Comparison of ENCODE assay signal across 1 cellular context in genomic region chr1:24233684-24234600, GRCh38.
TF ChIP-seq lines count a peak whose summit lies in the region.

No MANE protein-coding gene starts in this region.

TF ChIP-seq in HEK293, 187 proteins besides CTCF, POLR2A, EP300 and RAD21 (continued from another document):
- TF ChIP-seq ZNF2 (tag by site-specific recombination; IDR thresholded peaks at IDR 0.05) (no peak), ZNF707 (tag by site-specific recombination; IDR thresholded peaks at IDR 0.05) (no peak), ZFHX2 (tag by site-specific recombination; conservative IDR thresholded peaks at IDR 0.05) (peak; percentile 65), ZNF366 (tag by site-specific recombination; conservative IDR thresholded peaks at IDR 0.05) (no peak), EGR2 (tag by site-specific recombination; IDR thresholded peaks at IDR 0.05; ENCODE audit: low read depth) (peak; percentile 70), ZNF776 (tag by site-specific recombination; IDR thresholded peaks at IDR 0.05; ENCODE audit: borderline replicate concordance) (0 out of 2 replicates have a peak, but pooled peaks have one; percentile 72), ZNF37A (tag by site-specific recombination; IDR thresholded peaks at IDR 0.05) (no peak), BCL11B (tag by site-specific recombination; IDR thresholded peaks at IDR 0.05; ENCODE audit: low read depth) (no peak), SETDB1 (IDR thresholded peaks at IDR 0.05; ENCODE audit: insufficient read length, low read length) (peak; percentile 56), ZSCAN30 (tag by site-specific recombination; IDR thresholded peaks at IDR 0.05) (no peak), ZNF510 (tag by site-specific recombination; IDR thresholded peaks at IDR 0.05; ENCODE audit: insufficient replicate concordance) (no peak)
- TF ChIP-seq, protein P1, sequence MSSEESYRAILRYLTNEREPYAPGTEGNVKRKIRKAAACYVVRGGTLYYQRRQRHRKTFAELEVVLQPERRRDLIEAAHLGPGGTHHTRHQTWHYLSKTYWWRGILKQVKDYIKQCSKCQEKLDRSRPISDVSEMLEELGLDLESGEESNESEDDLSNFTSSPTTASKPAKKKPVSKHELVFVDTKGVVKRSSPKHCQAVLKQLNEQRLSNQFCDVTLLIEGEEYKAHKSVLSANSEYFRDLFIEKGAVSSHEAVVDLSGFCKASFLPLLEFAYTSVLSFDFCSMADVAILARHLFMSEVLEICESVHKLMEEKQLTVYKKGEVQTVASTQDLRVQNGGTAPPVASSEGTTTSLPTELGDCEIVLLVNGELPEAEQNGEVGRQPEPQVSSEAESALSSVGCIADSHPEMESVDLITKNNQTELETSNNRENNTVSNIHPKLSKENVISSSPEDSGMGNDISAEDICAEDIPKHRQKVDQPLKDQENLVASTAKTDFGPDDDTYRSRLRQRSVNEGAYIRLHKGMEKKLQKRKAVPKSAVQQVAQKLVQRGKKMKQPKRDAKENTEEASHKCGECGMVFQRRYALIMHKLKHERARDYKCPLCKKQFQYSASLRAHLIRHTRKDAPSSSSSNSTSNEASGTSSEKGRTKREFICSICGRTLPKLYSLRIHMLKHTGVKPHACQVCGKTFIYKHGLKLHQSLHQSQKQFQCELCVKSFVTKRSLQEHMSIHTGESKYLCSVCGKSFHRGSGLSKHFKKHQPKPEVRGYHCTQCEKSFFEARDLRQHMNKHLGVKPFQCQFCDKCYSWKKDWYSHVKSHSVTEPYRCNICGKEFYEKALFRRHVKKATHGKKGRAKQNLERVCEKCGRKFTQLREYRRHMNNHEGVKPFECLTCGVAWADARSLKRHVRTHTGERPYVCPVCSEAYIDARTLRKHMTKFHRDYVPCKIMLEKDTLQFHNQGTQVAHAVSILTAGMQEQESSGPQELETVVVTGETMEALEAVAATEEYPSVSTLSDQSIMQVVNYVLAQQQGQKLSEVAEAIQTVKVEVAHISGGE (tag by site-specific recombination; conservative IDR thresholded peaks at IDR 0.05; ENCODE audit: low read depth) = no peak
- TF ChIP-seq, protein P2, sequence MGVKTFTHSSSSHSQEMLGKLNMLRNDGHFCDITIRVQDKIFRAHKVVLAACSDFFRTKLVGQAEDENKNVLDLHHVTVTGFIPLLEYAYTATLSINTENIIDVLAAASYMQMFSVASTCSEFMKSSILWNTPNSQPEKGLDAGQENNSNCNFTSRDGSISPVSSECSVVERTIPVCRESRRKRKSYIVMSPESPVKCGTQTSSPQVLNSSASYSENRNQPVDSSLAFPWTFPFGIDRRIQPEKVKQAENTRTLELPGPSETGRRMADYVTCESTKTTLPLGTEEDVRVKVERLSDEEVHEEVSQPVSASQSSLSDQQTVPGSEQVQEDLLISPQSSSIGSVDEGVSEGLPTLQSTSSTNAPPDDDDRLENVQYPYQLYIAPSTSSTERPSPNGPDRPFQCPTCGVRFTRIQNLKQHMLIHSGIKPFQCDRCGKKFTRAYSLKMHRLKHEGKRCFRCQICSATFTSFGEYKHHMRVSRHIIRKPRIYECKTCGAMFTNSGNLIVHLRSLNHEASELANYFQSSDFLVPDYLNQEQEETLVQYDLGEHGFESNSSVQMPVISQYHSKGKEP (tag by site-specific recombination; IDR thresholded peaks at IDR 0.05) = no peak
- TF ChIP-seq, protein P3, sequence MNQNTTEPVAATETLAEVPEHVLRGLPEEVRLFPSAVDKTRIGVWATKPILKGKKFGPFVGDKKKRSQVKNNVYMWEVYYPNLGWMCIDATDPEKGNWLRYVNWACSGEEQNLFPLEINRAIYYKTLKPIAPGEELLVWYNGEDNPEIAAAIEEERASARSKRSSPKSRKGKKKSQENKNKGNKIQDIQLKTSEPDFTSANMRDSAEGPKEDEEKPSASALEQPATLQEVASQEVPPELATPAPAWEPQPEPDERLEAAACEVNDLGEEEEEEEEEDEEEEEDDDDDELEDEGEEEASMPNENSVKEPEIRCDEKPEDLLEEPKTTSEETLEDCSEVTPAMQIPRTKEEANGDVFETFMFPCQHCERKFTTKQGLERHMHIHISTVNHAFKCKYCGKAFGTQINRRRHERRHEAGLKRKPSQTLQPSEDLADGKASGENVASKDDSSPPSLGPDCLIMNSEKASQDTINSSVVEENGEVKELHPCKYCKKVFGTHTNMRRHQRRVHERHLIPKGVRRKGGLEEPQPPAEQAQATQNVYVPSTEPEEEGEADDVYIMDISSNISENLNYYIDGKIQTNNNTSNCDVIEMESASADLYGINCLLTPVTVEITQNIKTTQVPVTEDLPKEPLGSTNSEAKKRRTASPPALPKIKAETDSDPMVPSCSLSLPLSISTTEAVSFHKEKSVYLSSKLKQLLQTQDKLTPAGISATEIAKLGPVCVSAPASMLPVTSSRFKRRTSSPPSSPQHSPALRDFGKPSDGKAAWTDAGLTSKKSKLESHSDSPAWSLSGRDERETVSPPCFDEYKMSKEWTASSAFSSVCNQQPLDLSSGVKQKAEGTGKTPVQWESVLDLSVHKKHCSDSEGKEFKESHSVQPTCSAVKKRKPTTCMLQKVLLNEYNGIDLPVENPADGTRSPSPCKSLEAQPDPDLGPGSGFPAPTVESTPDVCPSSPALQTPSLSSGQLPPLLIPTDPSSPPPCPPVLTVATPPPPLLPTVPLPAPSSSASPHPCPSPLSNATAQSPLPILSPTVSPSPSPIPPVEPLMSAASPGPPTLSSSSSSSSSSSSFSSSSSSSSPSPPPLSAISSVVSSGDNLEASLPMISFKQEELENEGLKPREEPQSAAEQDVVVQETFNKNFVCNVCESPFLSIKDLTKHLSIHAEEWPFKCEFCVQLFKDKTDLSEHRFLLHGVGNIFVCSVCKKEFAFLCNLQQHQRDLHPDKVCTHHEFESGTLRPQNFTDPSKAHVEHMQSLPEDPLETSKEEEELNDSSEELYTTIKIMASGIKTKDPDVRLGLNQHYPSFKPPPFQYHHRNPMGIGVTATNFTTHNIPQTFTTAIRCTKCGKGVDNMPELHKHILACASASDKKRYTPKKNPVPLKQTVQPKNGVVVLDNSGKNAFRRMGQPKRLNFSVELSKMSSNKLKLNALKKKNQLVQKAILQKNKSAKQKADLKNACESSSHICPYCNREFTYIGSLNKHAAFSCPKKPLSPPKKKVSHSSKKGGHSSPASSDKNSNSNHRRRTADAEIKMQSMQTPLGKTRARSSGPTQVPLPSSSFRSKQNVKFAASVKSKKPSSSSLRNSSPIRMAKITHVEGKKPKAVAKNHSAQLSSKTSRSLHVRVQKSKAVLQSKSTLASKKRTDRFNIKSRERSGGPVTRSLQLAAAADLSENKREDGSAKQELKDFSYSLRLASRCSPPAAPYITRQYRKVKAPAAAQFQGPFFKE (tag by site-specific recombination; IDR thresholded peaks at IDR 0.05; ENCODE audit: borderline replicate concordance) = no peak
- TF ChIP-seq, protein P4, sequence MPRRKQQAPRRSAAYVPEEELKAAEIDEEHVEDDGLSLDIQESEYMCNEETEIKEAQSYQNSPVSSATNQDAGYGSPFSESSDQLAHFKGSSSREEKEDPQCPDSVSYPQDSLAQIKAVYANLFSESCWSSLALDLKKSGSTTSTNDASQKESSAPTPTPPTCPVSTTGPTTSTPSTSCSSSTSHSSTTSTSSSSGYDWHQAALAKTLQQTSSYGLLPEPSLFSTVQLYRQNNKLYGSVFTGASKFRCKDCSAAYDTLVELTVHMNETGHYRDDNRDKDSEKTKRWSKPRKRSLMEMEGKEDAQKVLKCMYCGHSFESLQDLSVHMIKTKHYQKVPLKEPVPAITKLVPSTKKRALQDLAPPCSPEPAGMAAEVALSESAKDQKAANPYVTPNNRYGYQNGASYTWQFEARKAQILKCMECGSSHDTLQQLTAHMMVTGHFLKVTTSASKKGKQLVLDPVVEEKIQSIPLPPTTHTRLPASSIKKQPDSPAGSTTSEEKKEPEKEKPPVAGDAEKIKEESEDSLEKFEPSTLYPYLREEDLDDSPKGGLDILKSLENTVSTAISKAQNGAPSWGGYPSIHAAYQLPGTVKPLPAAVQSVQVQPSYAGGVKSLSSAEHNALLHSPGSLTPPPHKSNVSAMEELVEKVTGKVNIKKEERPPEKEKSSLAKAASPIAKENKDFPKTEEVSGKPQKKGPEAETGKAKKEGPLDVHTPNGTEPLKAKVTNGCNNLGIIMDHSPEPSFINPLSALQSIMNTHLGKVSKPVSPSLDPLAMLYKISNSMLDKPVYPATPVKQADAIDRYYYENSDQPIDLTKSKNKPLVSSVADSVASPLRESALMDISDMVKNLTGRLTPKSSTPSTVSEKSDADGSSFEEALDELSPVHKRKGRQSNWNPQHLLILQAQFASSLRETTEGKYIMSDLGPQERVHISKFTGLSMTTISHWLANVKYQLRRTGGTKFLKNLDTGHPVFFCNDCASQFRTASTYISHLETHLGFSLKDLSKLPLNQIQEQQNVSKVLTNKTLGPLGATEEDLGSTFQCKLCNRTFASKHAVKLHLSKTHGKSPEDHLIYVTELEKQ (tag by site-specific recombination; IDR thresholded peaks at IDR 0.05; ENCODE audit: borderline replicate concordance) = no peak
- TF ChIP-seq, protein P5, sequence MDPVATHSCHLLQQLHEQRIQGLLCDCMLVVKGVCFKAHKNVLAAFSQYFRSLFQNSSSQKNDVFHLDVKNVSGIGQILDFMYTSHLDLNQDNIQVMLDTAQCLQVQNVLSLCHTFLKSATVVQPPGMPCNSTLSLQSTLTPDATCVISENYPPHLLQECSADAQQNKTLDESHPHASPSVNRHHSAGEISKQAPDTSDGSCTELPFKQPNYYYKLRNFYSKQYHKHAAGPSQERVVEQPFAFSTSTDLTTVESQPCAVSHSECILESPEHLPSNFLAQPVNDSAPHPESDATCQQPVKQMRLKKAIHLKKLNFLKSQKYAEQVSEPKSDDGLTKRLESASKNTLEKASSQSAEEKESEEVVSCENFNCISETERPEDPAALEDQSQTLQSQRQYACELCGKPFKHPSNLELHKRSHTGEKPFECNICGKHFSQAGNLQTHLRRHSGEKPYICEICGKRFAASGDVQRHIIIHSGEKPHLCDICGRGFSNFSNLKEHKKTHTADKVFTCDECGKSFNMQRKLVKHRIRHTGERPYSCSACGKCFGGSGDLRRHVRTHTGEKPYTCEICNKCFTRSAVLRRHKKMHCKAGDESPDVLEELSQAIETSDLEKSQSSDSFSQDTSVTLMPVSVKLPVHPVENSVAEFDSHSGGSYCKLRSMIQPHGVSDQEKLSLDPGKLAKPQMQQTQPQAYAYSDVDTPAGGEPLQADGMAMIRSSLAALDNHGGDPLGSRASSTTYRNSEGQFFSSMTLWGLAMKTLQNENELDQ (tag by site-specific recombination; IDR thresholded peaks at IDR 0.05; ENCODE audit: low read depth) = no peak
- TF ChIP-seq, protein P6, sequence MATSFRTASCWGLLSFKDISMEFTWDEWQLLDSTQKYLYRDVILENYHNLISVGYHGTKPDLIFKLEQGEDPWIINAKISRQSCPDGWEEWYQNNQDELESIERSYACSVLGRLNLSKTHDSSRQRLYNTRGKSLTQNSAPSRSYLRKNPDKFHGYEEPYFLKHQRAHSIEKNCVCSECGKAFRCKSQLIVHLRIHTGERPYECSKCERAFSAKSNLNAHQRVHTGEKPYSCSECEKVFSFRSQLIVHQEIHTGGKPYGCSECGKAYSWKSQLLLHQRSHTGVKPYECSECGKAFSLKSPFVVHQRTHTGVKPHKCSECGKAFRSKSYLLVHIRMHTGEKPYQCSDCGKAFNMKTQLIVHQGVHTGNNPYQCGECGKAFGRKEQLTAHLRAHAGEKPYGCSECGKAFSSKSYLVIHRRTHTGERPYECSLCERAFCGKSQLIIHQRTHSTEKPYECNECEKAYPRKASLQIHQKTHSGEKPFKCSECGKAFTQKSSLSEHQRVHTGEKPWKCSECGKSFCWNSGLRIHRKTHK (tag by site-specific recombination; IDR thresholded peaks at IDR 0.05) = no peak
- TF ChIP-seq, protein P7, sequence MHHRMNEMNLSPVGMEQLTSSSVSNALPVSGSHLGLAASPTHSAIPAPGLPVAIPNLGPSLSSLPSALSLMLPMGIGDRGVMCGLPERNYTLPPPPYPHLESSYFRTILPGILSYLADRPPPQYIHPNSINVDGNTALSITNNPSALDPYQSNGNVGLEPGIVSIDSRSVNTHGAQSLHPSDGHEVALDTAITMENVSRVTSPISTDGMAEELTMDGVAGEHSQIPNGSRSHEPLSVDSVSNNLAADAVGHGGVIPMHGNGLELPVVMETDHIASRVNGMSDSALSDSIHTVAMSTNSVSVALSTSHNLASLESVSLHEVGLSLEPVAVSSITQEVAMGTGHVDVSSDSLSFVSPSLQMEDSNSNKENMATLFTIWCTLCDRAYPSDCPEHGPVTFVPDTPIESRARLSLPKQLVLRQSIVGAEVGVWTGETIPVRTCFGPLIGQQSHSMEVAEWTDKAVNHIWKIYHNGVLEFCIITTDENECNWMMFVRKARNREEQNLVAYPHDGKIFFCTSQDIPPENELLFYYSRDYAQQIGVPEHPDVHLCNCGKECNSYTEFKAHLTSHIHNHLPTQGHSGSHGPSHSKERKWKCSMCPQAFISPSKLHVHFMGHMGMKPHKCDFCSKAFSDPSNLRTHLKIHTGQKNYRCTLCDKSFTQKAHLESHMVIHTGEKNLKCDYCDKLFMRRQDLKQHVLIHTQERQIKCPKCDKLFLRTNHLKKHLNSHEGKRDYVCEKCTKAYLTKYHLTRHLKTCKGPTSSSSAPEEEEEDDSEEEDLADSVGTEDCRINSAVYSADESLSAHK (tag by site-specific recombination; IDR thresholded peaks at IDR 0.05) = no peak
